1 cellular context compared by ENCODE assay signal in genomic region chr2:9639740-9640337, GRCh38.
TF ChIP-seq lines count a peak whose summit lies in the region.

No MANE protein-coding gene starts in this region.

TF ChIP-seq in A549, 52 proteins besides CTCF, POLR2A, EP300 and RAD21 (continued from another document):
- TF ChIP-seq ELK1 (IDR thresholded peaks at IDR 0.05; ENCODE audit: low read depth, low read length), result no peak
- no peak for TF ChIP-seq HDAC2 (IDR thresholded peaks at IDR 0.05)
- TF ChIP-seq EHMT2 (IDR thresholded peaks at IDR 0.05; ENCODE audit: low read depth), result no peak
- TF ChIP-seq ESRRA (IDR thresholded peaks at IDR 0.05; ENCODE audit: borderline replicate concordance, low read length), result no peak
- TF ChIP-seq TP53 (CRISPR knock-in tag; IDR thresholded peaks at IDR 0.05), result no peak
- no peak for TF ChIP-seq FOSB (CRISPR knock-in tag; IDR thresholded peaks at IDR 0.05)
- no peak for TF ChIP-seq HOXB5 (CRISPR knock-in tag; IDR thresholded peaks at IDR 0.05)
